In the genomic region with DNA sequence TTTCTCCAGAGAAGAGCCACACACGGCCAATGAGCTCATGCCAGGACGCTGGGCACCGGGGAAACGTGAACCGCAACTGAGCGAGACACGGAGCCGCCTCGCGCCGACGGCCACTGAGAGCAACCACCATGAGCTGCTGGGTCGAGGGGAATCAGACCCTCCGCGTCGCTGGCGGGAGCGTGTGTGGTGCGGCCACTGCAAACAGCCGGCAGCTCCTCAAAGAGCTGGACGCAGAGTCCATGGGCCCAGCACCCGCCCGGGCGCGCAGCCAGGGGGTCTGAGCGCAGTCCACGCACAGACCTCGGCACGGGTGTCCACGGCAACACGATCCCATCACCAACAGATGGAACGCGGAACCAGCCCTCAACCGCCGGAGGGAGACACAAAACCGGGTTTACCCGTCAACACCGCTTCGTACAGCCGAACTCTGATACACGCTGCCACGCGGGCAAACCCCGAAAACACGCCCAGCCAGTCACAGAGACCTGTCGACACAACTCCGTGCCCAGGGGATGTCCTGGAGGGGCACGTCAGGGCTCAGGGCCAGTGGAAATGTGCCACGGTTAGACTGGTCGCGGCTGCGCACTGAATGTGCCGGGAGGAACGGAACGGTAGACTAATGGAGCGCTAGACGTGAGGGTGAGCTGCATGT, we compare ENCODE assay signal across 1 cellular context.
TF ChIP-seq lines count a peak whose summit lies in the region.

No MANE protein-coding gene starts in this region.

TF ChIP-seq in HepG2, 621 proteins besides CTCF, POLR2A, EP300 and RAD21 (continued from another document):
- peak; percentile 66; the same call in 1 of the 2 replicates for TF ChIP-seq HOXA9 (CRISPR knock-in tag; IDR thresholded peaks at IDR 0.05; ENCODE audit: borderline replicate concordance)
- TF ChIP-seq, protein P1, sequence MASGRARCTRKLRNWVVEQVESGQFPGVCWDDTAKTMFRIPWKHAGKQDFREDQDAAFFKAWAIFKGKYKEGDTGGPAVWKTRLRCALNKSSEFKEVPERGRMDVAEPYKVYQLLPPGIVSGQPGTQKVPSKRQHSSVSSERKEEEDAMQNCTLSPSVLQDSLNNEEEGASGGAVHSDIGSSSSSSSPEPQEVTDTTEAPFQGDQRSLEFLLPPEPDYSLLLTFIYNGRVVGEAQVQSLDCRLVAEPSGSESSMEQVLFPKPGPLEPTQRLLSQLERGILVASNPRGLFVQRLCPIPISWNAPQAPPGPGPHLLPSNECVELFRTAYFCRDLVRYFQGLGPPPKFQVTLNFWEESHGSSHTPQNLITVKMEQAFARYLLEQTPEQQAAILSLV (CRISPR knock-in tag; IDR thresholded peaks at IDR 0.05; ENCODE audit: borderline replicate concordance): 0 out of 2 replicates have a peak, but pooled peaks have one; percentile 42
- no peak for TF ChIP-seq ZBTB43 (CRISPR knock-in tag; conservative IDR thresholded peaks at IDR 0.05)
- TF ChIP-seq WIZ (CRISPR knock-in tag; IDR thresholded peaks at IDR 0.05): 0 out of 2 replicates have a peak, but pooled peaks have one; percentile 72
- TF ChIP-seq ZNF274 (CRISPR knock-in tag; IDR thresholded peaks at IDR 0.05): no peak
- TF ChIP-seq, protein P2, sequence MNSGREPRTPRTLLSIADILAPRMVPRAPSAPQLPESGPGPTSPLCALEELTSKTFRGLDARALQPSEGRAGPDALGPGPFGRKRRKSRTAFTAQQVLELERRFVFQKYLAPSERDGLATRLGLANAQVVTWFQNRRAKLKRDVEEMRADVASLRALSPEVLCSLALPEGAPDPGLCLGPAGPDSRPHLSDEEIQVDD (CRISPR knock-in tag; IDR thresholded peaks at IDR 0.05; ENCODE audit: borderline replicate concordance): peak; percentile 27; the same call in 1 of the 2 replicates
- TF ChIP-seq HIVEP1 (CRISPR knock-in tag; IDR thresholded peaks at IDR 0.05): peak; percentile 84
- TF ChIP-seq, protein P3, sequence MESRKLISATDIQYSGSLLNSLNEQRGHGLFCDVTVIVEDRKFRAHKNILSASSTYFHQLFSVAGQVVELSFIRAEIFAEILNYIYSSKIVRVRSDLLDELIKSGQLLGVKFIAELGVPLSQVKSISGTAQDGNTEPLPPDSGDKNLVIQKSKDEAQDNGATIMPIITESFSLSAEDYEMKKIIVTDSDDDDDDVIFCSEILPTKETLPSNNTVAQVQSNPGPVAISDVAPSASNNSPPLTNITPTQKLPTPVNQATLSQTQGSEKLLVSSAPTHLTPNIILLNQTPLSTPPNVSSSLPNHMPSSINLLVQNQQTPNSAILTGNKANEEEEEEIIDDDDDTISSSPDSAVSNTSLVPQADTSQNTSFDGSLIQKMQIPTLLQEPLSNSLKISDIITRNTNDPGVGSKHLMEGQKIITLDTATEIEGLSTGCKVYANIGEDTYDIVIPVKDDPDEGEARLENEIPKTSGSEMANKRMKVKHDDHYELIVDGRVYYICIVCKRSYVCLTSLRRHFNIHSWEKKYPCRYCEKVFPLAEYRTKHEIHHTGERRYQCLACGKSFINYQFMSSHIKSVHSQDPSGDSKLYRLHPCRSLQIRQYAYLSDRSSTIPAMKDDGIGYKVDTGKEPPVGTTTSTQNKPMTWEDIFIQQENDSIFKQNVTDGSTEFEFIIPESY (CRISPR knock-in tag; IDR thresholded peaks at IDR 0.05): peak; percentile 62
- TF ChIP-seq, protein P4, sequence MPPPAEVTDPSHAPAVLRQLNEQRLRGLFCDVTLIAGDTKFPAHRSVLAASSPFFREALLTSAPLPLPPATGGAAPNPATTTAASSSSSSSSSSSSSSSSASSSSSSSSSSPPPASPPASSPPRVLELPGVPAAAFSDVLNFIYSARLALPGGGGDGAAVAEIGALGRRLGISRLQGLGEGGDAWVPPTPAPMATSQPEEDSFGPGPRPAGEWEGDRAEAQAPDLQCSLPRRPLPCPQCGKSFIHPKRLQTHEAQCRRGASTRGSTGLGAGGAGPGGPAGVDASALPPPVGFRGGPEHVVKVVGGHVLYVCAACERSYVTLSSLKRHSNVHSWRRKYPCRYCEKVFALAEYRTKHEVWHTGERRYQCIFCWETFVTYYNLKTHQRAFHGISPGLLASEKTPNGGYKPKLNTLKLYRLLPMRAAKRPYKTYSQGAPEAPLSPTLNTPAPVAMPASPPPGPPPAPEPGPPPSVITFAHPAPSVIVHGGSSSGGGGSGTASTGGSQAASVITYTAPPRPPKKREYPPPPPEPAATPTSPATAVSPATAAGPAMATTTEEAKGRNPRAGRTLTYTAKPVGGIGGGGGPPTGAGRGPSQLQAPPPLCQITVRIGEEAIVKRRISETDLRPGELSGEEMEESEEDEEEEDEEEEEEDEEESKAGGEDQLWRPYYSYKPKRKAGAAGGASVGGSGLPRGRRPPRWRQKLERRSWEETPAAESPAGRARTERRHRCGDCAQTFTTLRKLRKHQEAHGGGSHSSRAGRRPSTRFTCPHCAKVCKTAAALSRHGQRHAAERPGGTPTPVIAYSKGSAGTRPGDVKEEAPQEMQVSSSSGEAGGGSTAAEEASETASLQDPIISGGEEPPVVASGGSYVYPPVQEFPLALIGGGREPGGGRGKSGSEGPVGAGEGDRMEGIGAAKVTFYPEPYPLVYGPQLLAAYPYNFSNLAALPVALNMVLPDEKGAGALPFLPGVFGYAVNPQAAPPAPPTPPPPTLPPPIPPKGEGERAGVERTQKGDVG (CRISPR knock-in tag; IDR thresholded peaks at IDR 0.05; ENCODE audit: borderline replicate concordance): peak; percentile 77; the same call in 1 of the 2 replicates
- TF ChIP-seq ZNF746 (CRISPR knock-in tag; IDR thresholded peaks at IDR 0.05): 0 out of 2 replicates have a peak, but pooled peaks have one; percentile 4
- TF ChIP-seq HIC2 (CRISPR knock-in tag; IDR thresholded peaks at IDR 0.05; ENCODE audit: low read depth): 0 out of 2 replicates have a peak, but pooled peaks have one; percentile 42
